18 cellular contexts compared by ENCODE assay signal in the genomic region with DNA sequence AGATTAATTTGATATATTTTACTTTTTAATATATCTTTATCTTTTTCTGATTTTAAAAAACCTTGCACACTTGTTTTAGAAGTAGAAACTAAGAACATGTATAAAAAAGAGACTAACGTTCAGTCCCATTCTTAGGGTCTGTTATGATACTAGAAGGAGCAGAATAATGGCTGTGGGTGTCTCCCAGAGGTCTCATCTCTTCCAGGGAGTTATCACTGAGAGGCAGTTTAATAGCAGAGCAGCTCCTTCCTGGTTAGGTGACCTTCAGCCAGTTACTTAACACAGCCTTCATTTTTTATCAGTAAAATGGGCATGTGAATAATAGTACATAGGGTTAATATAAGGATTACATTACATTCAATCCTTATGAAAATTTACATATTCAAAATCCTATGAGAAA. TPM values are rescaled to one million over a fixed set of nuclear protein-coding genes. Genes with fewer than 3 reads are reported as not detected.
DNase-seq lines count a peak whose midpoint lies in the region; ATAC-seq, FAIRE-seq and TF ChIP-seq lines count a peak whose summit lies in the region.
"Had no signal": no experiment of that assay in that cellular context is flagged by ENCODE, and none has a peak within 500 bp of the region (broad histone marks: within the 10 kb centered on the region; RNA-seq: fewer than 3 reads in every experiment).

No MANE protein-coding gene starts in this region.

- in situ Hi-C loops in HepG2 (cut with HindIII; ENCODE audit: extremely low pct_ligation_motif_present, low pct_unique_long_range_greater_than_20kb) = no loop called here

- intact Hi-C loops in HepG2 (cut with micrococcal nuclease; ENCODE audit: unreplicated experiment) (no loop called here), left ventricle myocardium superior (cut with micrococcal nuclease) (no loop called here)

- no peak for FAIRE-seq in HepG2 (lab: Jason Lieb, UNC)
- FAIRE-seq: RCC 7860 had no signal

- H3K4me2 ChIP-seq in HepG2 (ENCODE audit: low read depth, low read length) (no peak overlapping the region), Karpas-422 (ENCODE audit: low read depth, low read length, poor library complexity, severe bottlenecking) (peak overlapping the region; percentile 43)
- H3K4me2 ChIP-seq: SK-N-SH had no signal

- H3K27me3 Mint-ChIP-seq in central memory CD8-positive, alpha-beta T cell = no peaks in the 10 kb centered on the region
- no peaks in the 10 kb centered on the region for H3K27me3 Mint-ChIP-seq in stimulated activated memory B cell treated with anti-CD40 and anti-IgM and Interleukin-4, amounts not matched to agents 10 μg/mL and 1 μg/mL and 100 μg/mL, for 72 hours

- no peaks in the 10 kb centered on the region for H3K36me3 Mint-ChIP-seq in central memory CD8-positive, alpha-beta T cell (ENCODE audit: insufficient read depth)
- no peaks in the 10 kb centered on the region for H3K36me3 Mint-ChIP-seq in stimulated activated memory B cell treated with anti-CD40 and anti-IgM and Interleukin-4, amounts not matched to agents 10 μg/mL and 1 μg/mL and 100 μg/mL, for 72 hours

- H3K27ac Mint-ChIP-seq in central memory CD8-positive, alpha-beta T cell (ENCODE audit: low read depth) = peak overlapping the region; percentile 60
- peak overlapping the region; percentile 47 for H3K27ac Mint-ChIP-seq in stimulated activated memory B cell treated with anti-CD40 and anti-IgM and Interleukin-4, amounts not matched to agents 10 μg/mL and 1 μg/mL and 100 μg/mL, for 72 hours
- H3K27ac Mint-ChIP-seq: H9 had no signal

- no peak for TF ChIP-seq EP300 in HepG2 (IDR thresholded peaks at IDR 0.05; ENCODE audit: low read depth in 2 of 2, low read length in 2 of 2)
- TF ChIP-seq EP300 in HepG2 (CRISPR knock-in tag; IDR thresholded peaks at IDR 0.05; ENCODE audit: borderline replicate concordance) = no peak

- no TSS peak for BruUV-seq in HepG2 (replicated peaks; lab: Mats Ljungman, UMichigan)

- H3K4me3 Mint-ChIP-seq in central memory CD8-positive, alpha-beta T cell = no peak overlapping the region
- no peak overlapping the region for H3K4me3 Mint-ChIP-seq in stimulated activated memory B cell treated with anti-CD40 and anti-IgM and Interleukin-4, amounts not matched to agents 10 μg/mL and 1 μg/mL and 100 μg/mL, for 72 hours
- H3K4me3 Mint-ChIP-seq: H9 had no signal

- no peak overlapping the region for H2AFZ ChIP-seq in HepG2 (ENCODE audit: low read length)
- H2AFZ ChIP-seq in Karpas-422 (ENCODE audit: low read length) = no peak overlapping the region

- H3K4me1 Mint-ChIP-seq in central memory CD8-positive, alpha-beta T cell = peaks cover 22% of the 10 kb centered on the region
- peaks cover 29% of the 10 kb centered on the region for H3K4me1 Mint-ChIP-seq in stimulated activated memory B cell treated with anti-CD40 and anti-IgM and Interleukin-4, amounts not matched to agents 10 μg/mL and 1 μg/mL and 100 μg/mL, for 72 hours

- no peaks in the 10 kb centered on the region for H3K27me3 ChIP-seq in liver (ENCODE audit: control insufficient read depth in 4 of 4, insufficient read depth in 4 of 4, low read length in 3 of 4)
- H3K27me3 ChIP-seq in HepG2 (ENCODE audit: control insufficient read depth in 1 of 2, insufficient read depth in 2 of 2, low read length in 2 of 2) = peaks cover 0 to 6% of the 10 kb centered on the region in 2 experiments; a peak in 1 of 5 replicates
- H3K27me3 ChIP-seq in Karpas-422 (ENCODE audit: low read length) = no peaks in the 10 kb centered on the region
- H3K27me3 ChIP-seq: BLaER1 had no signal

- no peak for TF ChIP-seq RAD21 in liver (IDR thresholded peaks at IDR 0.05)
- TF ChIP-seq RAD21 in HepG2 (CRISPR knock-in tag; IDR thresholded peaks at IDR 0.05) = no peak

- H4K20me1 ChIP-seq in HepG2 (ENCODE audit: insufficient read depth, low read length) (no peaks in the 10 kb centered on the region), Karpas-422 (ENCODE audit: insufficient read depth, low read depth, low read length) (no peaks in the 10 kb centered on the region)
- H4K20me1 ChIP-seq: BLaER1 had no signal

- H3K9me3 ChIP-seq in liver (ENCODE audit: control insufficient read depth in 4 of 4, low read length in 3 of 4) = no peaks in the 10 kb centered on the region
- no peaks in the 10 kb centered on the region for H3K9me3 ChIP-seq in HepG2 (ENCODE audit: low read length)
- no peaks in the 10 kb centered on the region for H3K9me3 ChIP-seq in Karpas-422 (ENCODE audit: low read length)
- H3K9me3 ChIP-seq: Caco-2, SK-N-SH had no signal

- TF ChIP-seq POLR2A in HepG2 (IDR thresholded peaks at IDR 0.05; ENCODE audit: insufficient read depth in 1 of 2, low read depth in 2 of 2, low read length in 2 of 2) = no peak

- CTCF ChIA-PET in HepG2 (lab: Yijun Ruan, JAX; ENCODE audit: low intra/inter-chr PET ratio, low total read pairs) = no interaction called here

- no peaks in the 10 kb centered on the region for H3K79me2 ChIP-seq in HepG2 (ENCODE audit: insufficient read depth, low read length)
- no peaks in the 10 kb centered on the region for H3K79me2 ChIP-seq in Karpas-422 (ENCODE audit: low read length)

- no peaks in the 10 kb centered on the region for H3K9me3 Mint-ChIP-seq in central memory CD8-positive, alpha-beta T cell
- H3K9me3 Mint-ChIP-seq in stimulated activated memory B cell treated with anti-CD40 and anti-IgM and Interleukin-4, amounts not matched to agents 10 μg/mL and 1 μg/mL and 100 μg/mL, for 72 hours = no peaks in the 10 kb centered on the region
- H3K9me3 Mint-ChIP-seq: H9 had no signal

- H3K4me3 ChIP-seq in liver (ENCODE audit: low read depth in 1 of 3, low read length in 3 of 3) (no peak overlapping the region), HepG2 (replicated peaks in 1 of 3; ENCODE audit: insufficient read depth in 1 of 3, low read depth in 2 of 3, low read length in 3 of 3) (no peak overlapping the region), Karpas-422 (ENCODE audit: low read length) (peak overlapping the region; percentile 26; the same call in 1 of the 2 replicates), coronary artery (no peak overlapping the region)
- H3K4me3 ChIP-seq: BLaER1 had no signal

- no peak for DNase-seq in HepG2 (ENCODE audit: low spot score)
- peak; percentile 52 for DNase-seq in Karpas-422
- no peak for DNase-seq in central memory CD8-positive, alpha-beta T cell (ENCODE audit: low spot score in 2 of 2)
- no peak for DNase-seq in left ventricle myocardium superior
- DNase-seq in coronary artery (ENCODE audit: low spot score) = no peak
- no peak for DNase-seq in substantia nigra (lab: John Stamatoyannopoulos, UW)
- DNase-seq: Caco-2, DMS153, H9, NCI-H146, NCI-H2081, NCI-H524, SHP77, SK-N-SH had no signal

- no peaks in the 10 kb centered on the region for H3K9me2 ChIP-seq in Karpas-422 (replicated peaks; ENCODE audit: insufficient read depth, low read length)
- H3K9me2 ChIP-seq: SK-N-SH had no signal

- H3K36me3 ChIP-seq in liver (ENCODE audit: control insufficient read depth in 4 of 4, insufficient read depth in 3 of 4, low read depth in 1 of 4, low read length in 3 of 4) (no peaks in the 10 kb centered on the region), HepG2 (replicated peaks in 1 of 2; ENCODE audit: control insufficient read depth in 1 of 2, insufficient read depth in 2 of 2, low read length in 2 of 2) (no peaks in the 10 kb centered on the region), Karpas-422 (ENCODE audit: insufficient read depth, low read length) (no peaks in the 10 kb centered on the region)
- H3K36me3 ChIP-seq: BLaER1 had no signal

- POLR2A ChIA-PET in HepG2 (lab: Yijun Ruan, JAX) = no interaction called here

- TF ChIP-seq CTCF in liver (IDR thresholded peaks at IDR 0.05; ENCODE audit: low read depth, low read length, missing input control) (no peak), HepG2 (CRISPR knock-in tag; IDR thresholded peaks at IDR 0.05) (no peak), coronary artery (IDR thresholded peaks at IDR 0.05) (no peak)

- H3K27ac ChIP-seq in liver (ENCODE audit: low read depth in 1 of 2, low read length in 2 of 2) (peak overlapping the region; percentile 65 to 77), HepG2 (ENCODE audit: extremely low read length, insufficient read depth, low read length) (no peak overlapping the region), Karpas-422 (ENCODE audit: low read length) (no peak overlapping the region), coronary artery (no peak overlapping the region), substantia nigra (ENCODE audit: low read depth, low read length, poor library complexity, severe bottlenecking) (no peak overlapping the region)
- H3K27ac ChIP-seq: BLaER1 had no signal

- H3K4me1 ChIP-seq in liver (ENCODE audit: control insufficient read depth in 4 of 4, insufficient read depth in 4 of 4, low read length in 3 of 4) (peaks cover 8 to 35% (median 20%) of the 10 kb centered on the region in 4 donors), HepG2 (ENCODE audit: insufficient read depth, low read length) (no peaks in the 10 kb centered on the region), Karpas-422 (ENCODE audit: low read length) (peaks cover 77% of the 10 kb centered on the region)
- H3K4me1 ChIP-seq: Caco-2 had no signal

- 90% methylated on average over 1 of the region's 1 CpG for WGBS in liver
- WGBS in HepG2 (ENCODE audit: low lambda C conversion rate) = 3% methylated on average over 1 of the region's 1 CpG

- H3K9ac ChIP-seq in liver (ENCODE audit: low read depth in 1 of 2, low read length in 2 of 2) (no peak overlapping the region), HepG2 (ENCODE audit: insufficient read depth, low read depth, low read length) (no peak overlapping the region), Karpas-422 (ENCODE audit: low read length) (no peak overlapping the region)
- H3K9ac ChIP-seq: BLaER1, SK-N-SH had no signal

- ATAC-seq in HepG2 (no peak), left ventricle myocardium superior (no peak)
- ATAC-seq in central memory CD8-positive, alpha-beta T cell (replicated peaks; ENCODE audit: extremely low read depth, poor library complexity, severe bottlenecking) = no peak
- no peak for ATAC-seq in stimulated activated memory B cell treated with anti-CD40 and anti-IgM and Interleukin-4, amounts not matched to agents 10 μg/mL and 1 μg/mL and 100 μg/mL, for 72 hours

RNA-seq across cellular contexts. Expression of a gene that starts 40.6 kb away (rescaled TPM):
- total RNA-seq in liver = under 1 TPM; 0.75 TPM
- polyA plus RNA-seq in liver = 1 to 10 TPM in 1 of 2 donors, under 1 TPM in 1; 0.45 to 1.0 TPM
- total RNA-seq in HepG2 (2016; rRNA removed; fragmentation: Illumina TruSeq; extraction: Trizol) = 0.42 and 0.59 TPM in 2 replicates
- total RNA-seq in HepG2 (2016; cell fraction: cytosol; rRNA removed; fragmentation: Illumina TruSeq; extraction: Trizol; ENCODE audit: low read depth) = 0.18 and 0.20 TPM in 2 replicates
- 0.41 and 0.59 TPM in 2 replicates for total RNA-seq in HepG2 (2016; cell fraction: insoluble cytoplasmic fraction; rRNA removed; fragmentation: Illumina TruSeq; extraction: Trizol)
- 0.41 and 0.56 TPM in 2 replicates for total RNA-seq in HepG2 (2016; cell fraction: membrane; rRNA removed; fragmentation: Illumina TruSeq; extraction: Trizol)
- 0.56 and 0.69 TPM in 2 replicates for total RNA-seq in HepG2 (2016; cell fraction: nucleus; rRNA removed; fragmentation: Illumina TruSeq; extraction: Trizol)
- 0.86 and 1.1 TPM in 2 replicates for polyA plus RNA-seq in HepG2 (2011; rRNA removed)
- polyA plus RNA-seq in HepG2 (2011; cell fraction: cytosol; rRNA removed) = 0.32 and 0.64 TPM in 2 replicates
- 0.53 and 0.93 TPM in 2 replicates for polyA plus RNA-seq in HepG2 (2011; cell fraction: nucleus; rRNA removed)
- 0.45 and 0.62 TPM in 2 replicates for polyA plus RNA-seq in HepG2 (2012)
- 0.22 and 0.27 TPM in 2 replicates for polyA plus RNA-seq in HepG2 (2016; cell fraction: cytosol; fragmentation: Illumina TruSeq; extraction: Trizol; ENCODE audit: low read depth)
- polyA plus RNA-seq in HepG2 (2016; cell fraction: insoluble cytoplasmic fraction; fragmentation: Illumina TruSeq; extraction: Trizol; ENCODE audit: low read depth) = 0.68 and 0.71 TPM in 2 replicates
- polyA plus RNA-seq in HepG2 (2016; cell fraction: membrane; fragmentation: Illumina TruSeq; extraction: Trizol; ENCODE audit: low read depth) = 0.33 and 0.52 TPM in 2 replicates
- polyA plus RNA-seq in HepG2 (2016; cell fraction: nucleus; fragmentation: Illumina TruSeq; extraction: Trizol; ENCODE audit: insufficient read depth, low read depth) = 1.5 and 1.6 TPM in 2 replicates
- 0.28 and 0.68 TPM in 2 replicates for polyA minus RNA-seq in HepG2 (2011; rRNA and poly(A)+ RNA removed; ENCODE audit: low replicate concordance)
- 0.44 and 0.49 TPM in 2 replicates for polyA minus RNA-seq in HepG2 (2011; cell fraction: cytosol; rRNA and poly(A)+ RNA removed)
- polyA minus RNA-seq in HepG2 (2011; cell fraction: nucleus; rRNA and poly(A)+ RNA removed) = 1.5 and 1.6 TPM in 2 replicates
- 0.61 and 1.7 TPM in 2 replicates for total RNA-seq in Karpas-422 (2014; rRNA removed; shearing (Covaris generic); ENCODE audit: low replicate concordance)
- 0.92 TPM for total RNA-seq in left ventricle myocardium superior

RNA-seq across cellular contexts. Expression of a gene that starts 40.9 kb away (rescaled TPM):
- total RNA-seq in liver (1 to 10 TPM; 1.4 to 3.8 TPM), HepG2 (2016; rRNA removed; fragmentation: Illumina TruSeq; extraction: Trizol) (2.0 and 2.2 TPM in 2 replicates), left ventricle myocardium superior (3.9 TPM)
- polyA plus RNA-seq in liver (under 1 TPM; 0.18 to 0.58 TPM), HepG2 (2011; rRNA removed) (0.45 and 0.57 TPM in 2 replicates)
- 13.5 and 14.5 TPM in 2 replicates for total RNA-seq in HepG2 (2016; cell fraction: cytosol; rRNA removed; fragmentation: Illumina TruSeq; extraction: Trizol; ENCODE audit: low read depth)
- total RNA-seq in HepG2 (2016; cell fraction: insoluble cytoplasmic fraction; rRNA removed; fragmentation: Illumina TruSeq; extraction: Trizol) = 1.7 and 2.3 TPM in 2 replicates
- total RNA-seq in HepG2 (2016; cell fraction: membrane; rRNA removed; fragmentation: Illumina TruSeq; extraction: Trizol) = 7.8 and 9.4 TPM in 2 replicates
- total RNA-seq in HepG2 (2016; cell fraction: nucleus; rRNA removed; fragmentation: Illumina TruSeq; extraction: Trizol) = 2.2 and 2.3 TPM in 2 replicates
- polyA plus RNA-seq in HepG2 (2011; cell fraction: cytosol; rRNA removed) = 0.24 and 0.33 TPM in 2 replicates
- 0.34 and 0.47 TPM in 2 replicates for polyA plus RNA-seq in HepG2 (2011; cell fraction: nucleus; rRNA removed)
- polyA plus RNA-seq in HepG2 (2012) = 0.60 and 0.76 TPM in 2 replicates
- 0.14 and 0.24 TPM in 2 replicates for polyA plus RNA-seq in HepG2 (2016; cell fraction: cytosol; fragmentation: Illumina TruSeq; extraction: Trizol; ENCODE audit: low read depth)
- polyA plus RNA-seq in HepG2 (2016; cell fraction: insoluble cytoplasmic fraction; fragmentation: Illumina TruSeq; extraction: Trizol; ENCODE audit: low read depth) = 1.5 and 2.1 TPM in 2 replicates
- 0.31 and 0.42 TPM in 2 replicates for polyA plus RNA-seq in HepG2 (2016; cell fraction: membrane; fragmentation: Illumina TruSeq; extraction: Trizol; ENCODE audit: low read depth)
- polyA plus RNA-seq in HepG2 (2016; cell fraction: nucleus; fragmentation: Illumina TruSeq; extraction: Trizol; ENCODE audit: insufficient read depth, low read depth) = 1.4 and 1.7 TPM in 2 replicates
- polyA minus RNA-seq in HepG2 (2011; rRNA and poly(A)+ RNA removed; ENCODE audit: low replicate concordance) = 0.05 and 0.44 TPM in 2 replicates
- 0.79 and 2.0 TPM in 2 replicates for polyA minus RNA-seq in HepG2 (2011; cell fraction: cytosol; rRNA and poly(A)+ RNA removed)
- 3.0 and 4.1 TPM in 2 replicates for polyA minus RNA-seq in HepG2 (2011; cell fraction: nucleus; rRNA and poly(A)+ RNA removed)
- 2.5 and 5.3 TPM in 2 replicates for total RNA-seq in Karpas-422 (2014; rRNA removed; shearing (Covaris generic); ENCODE audit: low replicate concordance)

Comparison
In these comparisons a context has a peak if more than half of its experiments do, and no peak if none do; other contexts are left out.
1. H3K27ac ChIP-seq: peak in liver (2 of 2); none in HepG2 (single experiment), Karpas-422 (single experiment), coronary artery (0 of 2) and substantia nigra (single experiment).